Comparison of ENCODE assay signal across 1 cellular context in the genomic region with DNA sequence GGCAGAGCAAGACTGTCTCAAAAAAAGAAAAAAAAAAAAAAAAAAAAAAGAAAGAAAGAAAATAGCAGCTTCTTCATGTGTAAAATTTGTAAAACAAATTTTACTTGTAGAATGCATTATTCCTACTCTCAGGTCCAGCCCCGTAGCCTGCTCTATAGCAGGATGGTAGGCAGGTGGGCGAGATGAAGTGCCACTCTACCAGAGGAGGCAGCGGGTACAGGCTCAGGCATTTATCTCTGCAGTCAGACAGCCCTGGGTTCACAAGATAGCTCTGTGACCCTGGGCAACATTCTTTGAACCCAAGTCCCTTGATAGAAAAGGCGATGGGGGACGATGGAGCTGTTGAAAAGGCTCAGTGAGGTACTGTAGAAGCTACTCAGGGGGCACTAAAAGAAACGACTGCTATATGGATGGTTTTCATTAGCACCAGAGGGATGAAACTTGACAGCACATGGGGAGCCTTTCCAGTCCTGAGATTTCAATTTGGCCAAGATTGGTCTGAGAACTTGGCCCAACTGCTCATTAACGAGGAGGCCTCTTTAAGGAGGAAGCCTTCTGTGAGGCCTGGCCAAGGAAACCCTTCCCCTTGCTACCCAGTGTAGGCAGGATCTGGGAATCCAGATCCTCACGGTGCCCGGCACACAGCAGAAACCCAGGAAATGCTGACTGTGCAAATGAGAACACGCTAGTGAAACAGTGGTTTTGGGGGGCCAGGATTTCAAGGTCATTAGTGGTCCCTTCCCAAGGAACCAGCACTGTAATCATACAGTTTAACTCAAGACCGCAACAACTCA.
TF ChIP-seq lines count a peak whose summit lies in the region.

No MANE protein-coding gene starts in this region.

TF ChIP-seq in K562, 482 proteins besides CTCF, POLR2A, EP300 and RAD21 (continued from another document):
- no peak for TF ChIP-seq NCOA4 (IDR thresholded peaks at IDR 0.05; ENCODE audit: partially characterized antibody)
- TF ChIP-seq BRD9 (IDR thresholded peaks at IDR 0.05; ENCODE audit: low read depth, partially characterized antibody): no peak
- peak; percentile 91 for TF ChIP-seq MAFK (IDR thresholded peaks at IDR 0.05; ENCODE audit: low read length)
- peak; percentile 71 for TF ChIP-seq MAFG (tag; conservative IDR thresholded peaks at IDR 0.05)
- no peak for TF ChIP-seq ZC3H8 (IDR thresholded peaks at IDR 0.05)
- no peak for TF ChIP-seq SMARCE1 (IDR thresholded peaks at IDR 0.05)
- TF ChIP-seq ZNF316 (IDR thresholded peaks at IDR 0.05): peak; percentile 89
- no peak for TF ChIP-seq SRSF7 (optimal IDR thresholded peaks at IDR 0.05; ENCODE audit: low read depth, low read length)
- no peak for TF ChIP-seq POLR2G (IDR thresholded peaks at IDR 0.05; ENCODE audit: low read depth, low read length)
